10 cellular contexts compared by ENCODE assay signal in genomic region chr11:1782831-1783724, GRCh38. TPM values are rescaled to one million over a fixed set of nuclear protein-coding genes. Genes with fewer than 3 reads are reported as not detected.
DNase-seq lines count a peak whose midpoint lies in the region; ATAC-seq and TF ChIP-seq lines count a peak whose summit lies in the region.
"Had no signal": no experiment of that assay in that cellular context is flagged by ENCODE, and none has a peak within 500 bp of the region (broad histone marks: within the 10 kb centered on the region; RNA-seq: fewer than 3 reads in every experiment).

No MANE protein-coding gene starts in this region.

- H3K36me3 Mint-ChIP-seq in neural progenitor cell = no peaks in the 10 kb centered on the region

- H3K79me2 ChIP-seq in neural progenitor cell (ENCODE audit: low read depth) = no peaks in the 10 kb centered on the region

- H4K20me1 ChIP-seq in neural progenitor cell (ENCODE audit: low read depth) = no peaks in the 10 kb centered on the region

- DNase-seq in GM13976 (ENCODE audit: low spot score) = peak; percentile 24
- peak; percentile 78 for DNase-seq in NOMO-1 treated with dmso at 0.1 percent for 144 hours (lab: John Stamatoyannopoulos, UW; ENCODE audit: unreplicated experiment)
- no peak for DNase-seq in neural progenitor cell (ENCODE audit: low spot score)
- DNase-seq in UCSD-AML1 (lab: John Stamatoyannopoulos, UW; ENCODE audit: unreplicated experiment) = no peak
- DNase-seq in NCI-H187 treated with DMSO at 0.1 percent for 48 hours (lab: John Stamatoyannopoulos, UW) = no peak
- DNase-seq: NCI-H2171, uterus had no signal

- no peak overlapping the region for H2AFZ ChIP-seq in neural progenitor cell (replicated peaks)

- H3K9me3 ChIP-seq in duodenal mucosa (ENCODE audit: control insufficient read depth in 1 of 2, low read length in 2 of 2) = no peaks in the 10 kb centered on the region
- H3K9me3 ChIP-seq in neural progenitor cell (ENCODE audit: low read depth) = no peaks in the 10 kb centered on the region
- H3K9me3 ChIP-seq: uterus had no signal

- H3K27ac ChIP-seq in duodenal mucosa (ENCODE audit: low read depth, low read length) = peak overlapping the region; percentile 20
- H3K27ac ChIP-seq in neural progenitor cell = no peak overlapping the region
- H3K27ac ChIP-seq: uterus had no signal

- peaks cover 5% of the 10 kb centered on the region for H3K9me3 Mint-ChIP-seq in neural progenitor cell

- in situ Hi-C loops in GM13976 (cut with MboI; ENCODE audit: low sequenced_read_pairs, unreplicated experiment) = no loop called here

- peak overlapping the region in 1 of 2 donors; percentile 29 for H3K4me3 ChIP-seq in duodenal mucosa (ENCODE audit: low read depth in 1 of 2, low read length in 2 of 2)
- no peak overlapping the region for H3K4me3 ChIP-seq in neural progenitor cell
- H3K4me3 ChIP-seq: uterus had no signal

- peaks cover 5 to 6% of the 10 kb centered on the region in 2 donors for H3K4me1 ChIP-seq in duodenal mucosa (ENCODE audit: control insufficient read depth in 1 of 2, insufficient read depth in 2 of 2, low read length in 2 of 2)
- H3K4me1 ChIP-seq in neural progenitor cell = peaks cover 9% of the 10 kb centered on the region
- H3K4me1 ChIP-seq: uterus had no signal

- H3K4me1 Mint-ChIP-seq in neural progenitor cell = peaks cover 37% of the 10 kb centered on the region

- peak overlapping the region; percentile 88 for H3K27ac Mint-ChIP-seq in neural progenitor cell

- H3K36me3 ChIP-seq in duodenal mucosa (ENCODE audit: control insufficient read depth in 1 of 2, insufficient read depth in 2 of 2, low read length in 2 of 2) = no peaks in the 10 kb centered on the region
- no peaks in the 10 kb centered on the region for H3K36me3 ChIP-seq in neural progenitor cell
- H3K36me3 ChIP-seq: uterus had no signal

- no peak overlapping the region for H3K4me3 Mint-ChIP-seq in neural progenitor cell

- ATAC-seq in HG03045 (IDR thresholded peaks at IDR 0.05; ENCODE audit: unreplicated experiment) (no peak), GM19035 (IDR thresholded peaks at IDR 0.05; ENCODE audit: unreplicated experiment) (no peak)

- H3F3A ChIP-seq in neural progenitor cell (ENCODE audit: low read depth) = no peaks in the 10 kb centered on the region

- no peak overlapping the region for H3K9ac ChIP-seq in duodenal mucosa (ENCODE audit: low read depth in 1 of 2, low read length in 2 of 2)
- H3K9ac ChIP-seq in neural progenitor cell = no peak overlapping the region

- H3K27me3 ChIP-seq in duodenal mucosa (ENCODE audit: control insufficient read depth in 1 of 2, insufficient read depth in 2 of 2, low read length in 2 of 2) (peaks cover 0 to 4% of the 10 kb centered on the region in 2 donors), neural progenitor cell (no peaks in the 10 kb centered on the region)
- H3K27me3 ChIP-seq: uterus had no signal

- peaks cover 2% of the 10 kb centered on the region for H3K27me3 Mint-ChIP-seq in neural progenitor cell (ENCODE audit: insufficient read depth, low read depth)

- no peak overlapping the region for H3K4me2 ChIP-seq in neural progenitor cell

- no peak for TF ChIP-seq CTCF in GM13976 (IDR thresholded peaks at IDR 0.05; ENCODE audit: borderline replicate concordance, control extremely low read depth, extremely low read depth, insufficient read depth, missing control alignments)
- no peak for TF ChIP-seq CTCF in neural progenitor cell (IDR thresholded peaks at IDR 0.05)

RNA-seq across cellular contexts. Expression of gene CTSD, which starts 19.4 kb away (rescaled TPM):
- 38.2 and 94.6 TPM in 2 replicates for total RNA-seq in neural progenitor cell (ENCODE audit: low replicate concordance)

RNA-seq across cellular contexts. Expression of gene IFITM10, which starts 32.7 kb away (rescaled TPM):
- 0.34 TPM in 1 of 2 replicates, not detected in the other for total RNA-seq in neural progenitor cell (ENCODE audit: low replicate concordance)

RNA-seq across cellular contexts. Expression of gene SYT8, which starts 51.7 kb away (rescaled TPM):
- not detected in 2 replicates for total RNA-seq in neural progenitor cell (ENCODE audit: low replicate concordance)

RNA-seq across cellular contexts. Expression of gene TNNI2, which starts 55.7 kb away (rescaled TPM):
- 1.2 and 2.6 TPM in 2 replicates for total RNA-seq in neural progenitor cell (ENCODE audit: low replicate concordance)

Comparison
In these comparisons a context has a peak if more than half of its experiments do, and no peak if none do; other contexts are left out.
1. DNase-seq: peak in GM13976 (single experiment) and NOMO-1 treated with dmso at 0.1 percent for 144 hours (single experiment); none in neural progenitor cell (single experiment), UCSD-AML1 (single experiment) and NCI-H187 treated with DMSO at 0.1 percent for 48 hours (single experiment).